ENCODE assay signal across 20 cellular contexts in the genomic region with DNA sequence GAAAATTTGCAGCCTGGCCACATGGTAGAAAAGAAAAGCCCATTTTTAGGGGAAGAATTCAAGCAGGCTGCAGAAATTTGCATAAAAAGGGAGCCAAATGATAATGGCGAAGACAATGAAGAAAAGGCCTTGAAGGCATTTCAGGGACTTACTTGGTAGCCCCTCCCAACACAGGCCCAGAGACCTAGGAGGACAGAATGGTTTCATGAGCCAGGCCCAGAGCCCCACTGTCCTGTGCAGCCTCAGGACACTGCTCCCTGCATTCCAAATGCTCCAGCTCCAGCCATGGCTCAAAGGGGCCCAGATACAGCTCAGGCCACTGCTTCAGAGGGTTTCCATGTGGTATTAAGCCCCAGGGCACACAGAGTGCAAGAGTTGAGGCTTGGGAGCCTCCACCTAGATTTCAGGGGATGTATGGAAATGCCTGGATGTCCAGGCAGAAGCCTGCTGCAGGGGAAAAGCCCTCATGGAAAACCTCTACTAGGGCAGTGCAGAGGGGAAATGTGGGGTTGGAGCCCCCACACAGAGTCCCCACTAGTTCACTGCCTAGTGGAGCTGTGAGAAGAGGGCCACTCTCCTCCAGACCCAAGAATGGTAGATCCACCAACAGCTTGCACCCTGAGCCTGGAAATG.
DNase-seq lines count a peak whose midpoint lies in the region; ATAC-seq and TF ChIP-seq lines count a peak whose summit lies in the region.
"Had no signal": no experiment of that assay in that cellular context is flagged by ENCODE, and none has a peak within 500 bp of the region (broad histone marks: within the 10 kb centered on the region; RNA-seq: fewer than 3 reads in every experiment).

No MANE protein-coding gene starts in this region.

- no peak overlapping the region for H2BK5ac ChIP-seq in mesenchymal stem cell (ENCODE audit: low read depth, low read length, poor library complexity, severe bottlenecking)

- no peak overlapping the region for H3K4ac ChIP-seq in mesenchymal stem cell (ENCODE audit: low read depth in 1 of 2, low read length in 2 of 2)

- TF ChIP-seq CTCF in HEK293 (tag by site-specific recombination; IDR thresholded peaks at IDR 0.05) (no peak), Caco-2 (IDR thresholded peaks at IDR 0.05; ENCODE audit: insufficient read depth in 1 of 2, low read depth in 1 of 2, low read length in 1 of 2, severe bottlenecking in 1 of 2, unreplicated experiment in 1 of 2) (no peak)

- H3K27ac ChIP-seq in HEK293 (ENCODE audit: extremely low read depth, low read depth, low read length) (no peak overlapping the region), mesenchymal stem cell (ENCODE audit: low read length, poor library complexity, severe bottlenecking) (no peak overlapping the region)
- H3K27ac ChIP-seq: BLaER1 treated with 17β-estradiol and CSF1 and Interleukin-3, amounts not matched to agents 10 nM and 100 nM; C4-2B had no signal

- H3K14ac ChIP-seq in mesenchymal stem cell (ENCODE audit: low read length in 2 of 2) = no peak overlapping the region

- intact Hi-C loops in Caco-2 (cut with micrococcal nuclease; ENCODE audit: unreplicated experiment) = no loop called here

- no peaks in the 10 kb centered on the region for H3K79me1 ChIP-seq in mesenchymal stem cell (replicated peaks; ENCODE audit: low read length, poor library complexity, severe bottlenecking)

- H2BK12ac ChIP-seq in mesenchymal stem cell (ENCODE audit: low read length in 2 of 2) = no peak overlapping the region

- no peak overlapping the region for H3K4me3 Mint-ChIP-seq in Caco-2 (ENCODE audit: unreplicated experiment)
- H3K4me3 Mint-ChIP-seq: B cell; CD4-positive, alpha-beta T cell; CD8-positive, alpha-beta T cell had no signal

- no peak overlapping the region for H3K18ac ChIP-seq in mesenchymal stem cell (ENCODE audit: low read depth in 1 of 2, low read length in 2 of 2)

- ATAC-seq in HG03280 (IDR thresholded peaks at IDR 0.05; ENCODE audit: unreplicated experiment) (no peak), GM18511 (IDR thresholded peaks at IDR 0.05; ENCODE audit: unreplicated experiment) (no peak)
- ATAC-seq: CD8-positive, alpha-beta T cell; GM12878 had no signal

- H3K4me3 ChIP-seq in HEK293 (ENCODE audit: low read depth, low read length) = no peak overlapping the region
- no peak overlapping the region for H3K4me3 ChIP-seq in mesenchymal stem cell (ENCODE audit: insufficient read depth in 1 of 2, low read depth in 1 of 2, low read length in 2 of 2)
- no peak overlapping the region for H3K4me3 ChIP-seq in Caco-2 (ENCODE audit: low read depth, low read length)
- H3K4me3 ChIP-seq: GM12878 had no signal

- peaks cover 6% of the 10 kb centered on the region for H3K36me3 Mint-ChIP-seq in Caco-2 (ENCODE audit: insufficient read depth, unreplicated experiment)

- peak overlapping the region; percentile 14 for H4K8ac ChIP-seq in mesenchymal stem cell (ENCODE audit: low read length)

- no peak overlapping the region for H2AFZ ChIP-seq in mesenchymal stem cell (ENCODE audit: low read depth, low read length)

- H3K23ac ChIP-seq in mesenchymal stem cell (ENCODE audit: low read length in 2 of 2) = no peak overlapping the region

- POLR2A ChIA-PET in HEK293 (lab: Yijun Ruan, JAX) = no interaction called here
- POLR2A ChIA-PET in Caco-2 (lab: Charles Lee) = no interaction called here

- 94% methylated on average over 1 of the region's 1 CpG for WGBS in mesenchymal stem cell

- H4K91ac ChIP-seq in mesenchymal stem cell (ENCODE audit: low read length) = no peak overlapping the region

- H2BK120ac ChIP-seq in mesenchymal stem cell (ENCODE audit: low read depth, low read length) = no peak overlapping the region

- H3K9me3 ChIP-seq in HEK293 (ENCODE audit: control insufficient read depth, insufficient read depth, low read depth, low read length) (no peaks in the 10 kb centered on the region), mesenchymal stem cell (ENCODE audit: control insufficient read depth, low read length) (peaks cover 5% of the 10 kb centered on the region), Caco-2 (peaks cover 5% of the 10 kb centered on the region; the same call in 1 of the 2 replicates)

- H3K4me2 ChIP-seq in mesenchymal stem cell (ENCODE audit: low read length, poor library complexity, severe bottlenecking) = no peak overlapping the region
- H3K4me2 ChIP-seq: BLaER1 treated with 17β-estradiol and CSF1 and Interleukin-3, amounts not matched to agents 10 nM and 100 nM had no signal

- no peaks in the 10 kb centered on the region for H3K27me3 Mint-ChIP-seq in Caco-2 (ENCODE audit: insufficient read depth, unreplicated experiment)
- H3K27me3 Mint-ChIP-seq: B cell; CD4-positive, alpha-beta T cell had no signal

- peaks cover 26% of the 10 kb centered on the region for H3K9me3 Mint-ChIP-seq in Caco-2 (ENCODE audit: unreplicated experiment)

- no peaks in the 10 kb centered on the region for H3K4me1 Mint-ChIP-seq in Caco-2 (ENCODE audit: low read depth, unreplicated experiment)
- H3K4me1 Mint-ChIP-seq: B cell had no signal

- H3K27ac Mint-ChIP-seq in Caco-2 (ENCODE audit: unreplicated experiment) = no peak overlapping the region
- H3K27ac Mint-ChIP-seq: B cell; CD4-positive, alpha-beta T cell; CD8-positive, alpha-beta T cell had no signal

- H3K27me3 ChIP-seq in mesenchymal stem cell (ENCODE audit: control insufficient read depth in 1 of 2, insufficient read depth in 1 of 2, low read length in 2 of 2) (no peaks in the 10 kb centered on the region), Caco-2 (replicated peaks; ENCODE audit: control insufficient read depth, insufficient read depth, low read length) (no peaks in the 10 kb centered on the region)
- H3K27me3 ChIP-seq: BLaER1 treated with 17β-estradiol and CSF1 and Interleukin-3, amounts not matched to agents 10 nM and 100 nM had no signal

- no TSS peak for BruUV-seq in Caco-2 (replicated peaks; lab: Mats Ljungman, UMichigan)

- CTCF ChIA-PET in HEK293 (lab: Yijun Ruan, JAX) = no interaction called here
- CTCF ChIA-PET in Caco-2 (lab: Charles Lee) = no interaction called here

- no peak for DNase-seq in mesenchymal stem cell
- no peak for DNase-seq in Caco-2
- DNase-seq: 8988T; AML-193; CD4-positive, alpha-beta T cell; CD8-positive, alpha-beta T cell; DMS 273 treated with DMSO at 0.1 percent for 48 hours; DMS153; DMS53; DMS79; DND-41; EL; GDM1 had no signal

- no peak overlapping the region for H2BK15ac ChIP-seq in mesenchymal stem cell (ENCODE audit: low read depth, poor library complexity, severe bottlenecking)

- H3K36me3 ChIP-seq in HEK293 (ENCODE audit: control insufficient read depth in 2 of 2, insufficient read depth in 1 of 2, low read length in 2 of 2) (no peaks in the 10 kb centered on the region), mesenchymal stem cell (ENCODE audit: control insufficient read depth in 1 of 2, insufficient read depth in 2 of 2, low read depth in 1 of 2, low read length in 2 of 2) (no peaks in the 10 kb centered on the region), Caco-2 (ENCODE audit: control insufficient read depth, insufficient read depth, low read length) (no peaks in the 10 kb centered on the region)

- H3K4me1 ChIP-seq in HEK293 (ENCODE audit: control insufficient read depth, insufficient read depth, low read length) (no peaks in the 10 kb centered on the region), mesenchymal stem cell (ENCODE audit: control insufficient read depth, insufficient read depth, low read depth, low read length) (peaks cover 4% of the 10 kb centered on the region), Caco-2 (0 out of 2 replicates have a peak, but pooled peaks cover under 1% of the 10 kb centered on the region)
- H3K4me1 ChIP-seq: BLaER1 treated with 17β-estradiol and CSF1 and Interleukin-3, amounts not matched to agents 10 nM and 100 nM had no signal

- H3K9ac ChIP-seq in mesenchymal stem cell (ENCODE audit: low read length) = no peak overlapping the region
- H3K9ac ChIP-seq: BLaER1 treated with 17β-estradiol and CSF1 and Interleukin-3, amounts not matched to agents 10 nM and 100 nM had no signal

- no peak overlapping the region for H2AK5ac ChIP-seq in mesenchymal stem cell (ENCODE audit: low read length, severe bottlenecking)

TF ChIP-seq in HEK293, 187 proteins besides CTCF, POLR2A, EP300 and RAD21:
- TF ChIP-seq GLI2 (tag by site-specific recombination; IDR thresholded peaks at IDR 0.05; ENCODE audit: borderline replicate concordance, low read depth) = no peak
- no peak for TF ChIP-seq KLF16 (tag by site-specific recombination; IDR thresholded peaks at IDR 0.05)
- no peak for TF ChIP-seq ZNF792 (tag by site-specific recombination; IDR thresholded peaks at IDR 0.05)
- no peak for TF ChIP-seq ZNF394 (tag by site-specific recombination; IDR thresholded peaks at IDR 0.05; ENCODE audit: borderline replicate concordance)
- peak; percentile 86 for TF ChIP-seq ZNF585B (tag by site-specific recombination; IDR thresholded peaks at IDR 0.05)
- TF ChIP-seq ZNF391 (tag by site-specific recombination; IDR thresholded peaks at IDR 0.05; ENCODE audit: borderline replicate concordance, low read depth) = no peak
- no peak for TF ChIP-seq ZSCAN30 (tag by site-specific recombination; IDR thresholded peaks at IDR 0.05)
- peak; percentile 61 for TF ChIP-seq SETDB1 (IDR thresholded peaks at IDR 0.05; ENCODE audit: insufficient read length, low read length)
- TF ChIP-seq HOXD13 (CRISPR knock-in tag; IDR thresholded peaks at IDR 0.05; ENCODE audit: borderline replicate concordance) = no peak
- no peak for TF ChIP-seq OSR2 (tag by site-specific recombination; IDR thresholded peaks at IDR 0.05)
- TF ChIP-seq ZNF660 (tag by site-specific recombination; IDR thresholded peaks at IDR 0.05) = no peak
